ENCODE assay signal across 13 cellular contexts in genomic region chr12:96234591-96235496, GRCh38. TPM values are rescaled to one million over a fixed set of nuclear protein-coding genes. Genes with fewer than 3 reads are reported as not detected.
A peak's percentile ranks its signal among the peaks of the same experiment; 100 is the strongest.
DNase-seq lines count a peak whose midpoint lies in the region; ATAC-seq and TF ChIP-seq lines count a peak whose summit lies in the region.
"Had no signal": no experiment of that assay in that cellular context is flagged by ENCODE, and none has a peak within 500 bp of the region (broad histone marks: within the 10 kb centered on the region; RNA-seq: fewer than 3 reads in every experiment).

No MANE protein-coding gene starts in this region.

- H3K4me1 Mint-ChIP-seq in naive thymus-derived CD8-positive, alpha-beta T cell = peaks cover 26 to 53% (median 50%) of the 10 kb centered on the region in 4 donors

- intact Hi-C loops in right cardiac atrium (cut with DNase I) = loop anchor here in 1 of 4 donors (10.0 kb wide), 1 partner anchor 160 kb away; no protein-coding TSS in a partner anchor
- intact Hi-C loops in left cardiac atrium (cut with DNase I) = loop anchor here in 1 of 2 donors (10.0 kb wide), 1 partner anchor 160 kb away; no protein-coding TSS in a partner anchor
- intact Hi-C loops in dorsolateral prefrontal cortex (cut with DNase I) = loop anchor here (1.0 to 2.0 kb wide), 2 partner anchors 165 to 166 kb away; partner anchors contain the start of gene CDK17 (in 2 of the 2)
- intact Hi-C loops in vagina (cut with DNase I) = loop anchor here (10.0 kb wide), 1 partner anchor 160 kb away; no protein-coding TSS in a partner anchor
- intact Hi-C loops in posterior vena cava (cut with DNase I) = loop anchor here in 1 of 2 donors (10.0 kb wide), 1 partner anchor 160 kb away; no protein-coding TSS in a partner anchor

- POLR2A ChIA-PET in naive thymus-derived CD8-positive, alpha-beta T cell (lab: Charles Lee) = interaction anchor here (1.3 kb wide), 1 partner anchor 23 kb away, joined by 3 read pairs; no protein-coding TSS in a partner anchor

- DNase-seq in right cardiac atrium (peak in 2 of 3 donors; percentile 47 to 70), left cardiac atrium (no peak), dorsolateral prefrontal cortex (no peak), vagina (ENCODE audit: extremely low spot score in 2 of 2) (no peak), posterior vena cava (ENCODE audit: low spot score) (no peak), NCI-H2029 (lab: John Stamatoyannopoulos, UW) (no peak), occipital lobe (lab: John Stamatoyannopoulos, UW) (no peak)
- DNase-seq in naive thymus-derived CD8-positive, alpha-beta T cell = no peak
- DNase-seq: central memory CD4-positive, alpha-beta T cell; H7; KBM-7; stimulated activated CD4-positive, alpha-beta T cell treated with anti-CD3 and anti-CD28 coated beads, Interleukin-12 subunit alpha, Interleukin-12 subunit beta, amount 100 ng/mL, for 4 hours had no signal

- H3K27me3 ChIP-seq in right cardiac atrium (ENCODE audit: control insufficient read depth, insufficient read depth) (no peaks in the 10 kb centered on the region), dorsolateral prefrontal cortex (no peaks in the 10 kb centered on the region), vagina (no peaks in the 10 kb centered on the region)

- H3K27ac Mint-ChIP-seq in naive thymus-derived CD8-positive, alpha-beta T cell = peak overlapping the region in 8 of 10 donors; percentile 17 to 75 (median 46)
- H3K27ac Mint-ChIP-seq: mesothelial cell of epicardium had no signal

- H3K9me3 Mint-ChIP-seq in naive thymus-derived CD8-positive, alpha-beta T cell = no peaks in the 10 kb centered on the region
- H3K9me3 Mint-ChIP-seq: mesothelial cell of epicardium had no signal

- H3K36me3 Mint-ChIP-seq in naive thymus-derived CD8-positive, alpha-beta T cell = peaks cover 0 to 10% (median 9%) of the 10 kb centered on the region in 3 donors

- H3K9me3 ChIP-seq in right cardiac atrium (ENCODE audit: control insufficient read depth, low read length) (no peaks in the 10 kb centered on the region), vagina (no peaks in the 10 kb centered on the region)

- ATAC-seq in right cardiac atrium = no peak
- ATAC-seq in left cardiac atrium = no peak
- ATAC-seq in naive thymus-derived CD8-positive, alpha-beta T cell = no peak

- peak overlapping the region; percentile 61 for H3K27ac ChIP-seq in right cardiac atrium (ENCODE audit: low read length)
- peak overlapping the region in 56 of 59 donors; percentile 4 to 97 (median 87) for H3K27ac ChIP-seq in dorsolateral prefrontal cortex
- H3K27ac ChIP-seq in vagina = peak overlapping the region; percentile 71

- H3K4me3 ChIP-seq in right cardiac atrium (ENCODE audit: low read length) (no peak overlapping the region), dorsolateral prefrontal cortex (peak overlapping the region in 26 of 59 donors; percentile 2 to 51 (median 27)), vagina (no peak overlapping the region)

- no peaks in the 10 kb centered on the region for H3K27me3 Mint-ChIP-seq in naive thymus-derived CD8-positive, alpha-beta T cell

- 60% methylated on average over 22 of the region's 22 CpGs for WGBS in right cardiac atrium

- TF ChIP-seq CTCF in dorsolateral prefrontal cortex (IDR thresholded peaks at IDR 0.05 in 54 of 56, conservative IDR thresholded peaks at IDR 0.05 in 2 of 56; ENCODE audit: low read depth in 1 of 56, partially characterized antibody in 56 of 56) (no peak), vagina (IDR thresholded peaks at IDR 0.05) (no peak)

- peaks cover 40% of the 10 kb centered on the region for H3K4me1 ChIP-seq in right cardiac atrium (ENCODE audit: control insufficient read depth, insufficient read depth, low read length)
- H3K4me1 ChIP-seq in vagina = peaks cover 63% of the 10 kb centered on the region

- no peaks in the 10 kb centered on the region for H3K36me3 ChIP-seq in vagina

- peak overlapping the region in 1 of 10 donors; percentile 44 for H3K4me3 Mint-ChIP-seq in naive thymus-derived CD8-positive, alpha-beta T cell
- H3K4me3 Mint-ChIP-seq: mesothelial cell of epicardium had no signal

- no peak for TF ChIP-seq POLR2A in vagina (IDR thresholded peaks at IDR 0.05)

RNA-seq across cellular contexts. Expression of gene ELK3, which starts 40.7 kb away (rescaled TPM):
- total RNA-seq in right cardiac atrium (10 to 100 TPM; 18.1 to 34.0 (median 23.7) TPM), left cardiac atrium (10 to 100 TPM; 18.4 to 28.7 TPM), dorsolateral prefrontal cortex (10 to 100 TPM in 6 of 120 experiments, 1 to 10 TPM in 114; 1.8 to 15.7 (median 5.8) TPM), vagina (39.5 TPM), posterior vena cava (10 to 100 TPM; 60.6 to 77.3 TPM), occipital lobe (1.9 TPM)
- polyA plus RNA-seq in right cardiac atrium = 11.5 TPM
- total RNA-seq in naive thymus-derived CD8-positive, alpha-beta T cell = 10 to 100 TPM; 44.0 to 46.1 TPM
- polyA plus RNA-seq in naive thymus-derived CD8-positive, alpha-beta T cell = 10 to 100 TPM in 1 of 3 donors, 1 to 10 TPM in 2; 7.5 to 18.9 (median 8.9) TPM

Comparison
In these comparisons a context has a peak if more than half of its experiments do, and no peak if none do; other contexts are left out.
1. DNase-seq: peak in right cardiac atrium (2 of 3); none in left cardiac atrium (single experiment), dorsolateral prefrontal cortex (0 of 10), naive thymus-derived CD8-positive, alpha-beta T cell (0 of 10), vagina (0 of 2), posterior vena cava (single experiment), NCI-H2029 (single experiment) and occipital lobe (single experiment).
2. Peak in every context shown above with its lines, with median percentiles within 50 percentile points of each other: H3K27ac ChIP-seq.